14 cellular contexts compared by ENCODE assay signal in genomic region chr1:229759037-229759435, GRCh38.
DNase-seq lines count a peak whose midpoint lies in the region; ATAC-seq and TF ChIP-seq lines count a peak whose summit lies in the region.
"Had no signal": no experiment of that assay in that cellular context is flagged by ENCODE, and none has a peak within 500 bp of the region (broad histone marks: within the 10 kb centered on the region; RNA-seq: fewer than 3 reads in every experiment).

No MANE protein-coding gene starts in this region.

- no peak overlapping the region for H2AFZ ChIP-seq in PC-3 (ENCODE audit: low read length)
- no peak overlapping the region for H2AFZ ChIP-seq in fibroblast of lung (ENCODE audit: low read length)
- no peak overlapping the region for H2AFZ ChIP-seq in smooth muscle cell (ENCODE audit: low read depth)

- BruUV-seq in PC-3 (replicated peaks; lab: Mats Ljungman, UMichigan), result no TSS peak

- H3F3A ChIP-seq in PC-3 (ENCODE audit: low read length, unreplicated experiment) (no peaks in the 10 kb centered on the region), smooth muscle cell (ENCODE audit: low read depth) (peaks cover 6% of the 10 kb centered on the region)

- intact Hi-C loops in PC-3 (cut with micrococcal nuclease), result no loop called here

- no peak overlapping the region for H3K27ac ChIP-seq in PC-3 (ENCODE audit: low read length)
- no peak overlapping the region for H3K27ac ChIP-seq in fibroblast of lung (ENCODE audit: insufficient read depth, low read length)
- H3K27ac ChIP-seq in smooth muscle cell (ENCODE audit: low read depth), result peak overlapping the region; percentile 68
- H3K27ac ChIP-seq: sigmoid colon had no signal

- TF ChIP-seq CTCF in PC-3 (conservative IDR thresholded peaks at IDR 0.05; ENCODE audit: low read depth, low read length) (no peak), fibroblast of lung (conservative IDR thresholded peaks at IDR 0.05 in 1 of 2, IDR thresholded peaks at IDR 0.05 in 1 of 2; ENCODE audit: low read depth in 1 of 2, low read length in 2 of 2) (no peak), smooth muscle cell (IDR thresholded peaks at IDR 0.05; ENCODE audit: borderline replicate concordance, insufficient read depth, poor library complexity, severe bottlenecking) (no peak)

- H3K9me2 ChIP-seq in PC-3 (replicated peaks; ENCODE audit: low read length), result no peaks in the 10 kb centered on the region

- H3K4me2 ChIP-seq in PC-3 (ENCODE audit: low read length), result no peak overlapping the region
- H3K4me2 ChIP-seq in fibroblast of lung (ENCODE audit: extremely low read depth, insufficient read depth, low read length), result no peak overlapping the region
- H3K4me2 ChIP-seq in smooth muscle cell, result no peak overlapping the region

- CTCF ChIA-PET in PC-3 (lab: Charles Lee), result no interaction called here

- H3K36me3 ChIP-seq in PC-3 (ENCODE audit: low read depth, low read length) (no peaks in the 10 kb centered on the region), fibroblast of lung (ENCODE audit: control insufficient read depth, insufficient read depth, low read length) (no peaks in the 10 kb centered on the region), smooth muscle cell (ENCODE audit: low read depth) (no peaks in the 10 kb centered on the region)
- H3K36me3 ChIP-seq: sigmoid colon had no signal

- peaks cover 20% of the 10 kb centered on the region for H3K27me3 ChIP-seq in PC-3 (ENCODE audit: low read length)
- no peaks in the 10 kb centered on the region for H3K27me3 ChIP-seq in fibroblast of lung (ENCODE audit: control insufficient read depth, insufficient read depth, low read length)
- no peaks in the 10 kb centered on the region for H3K27me3 ChIP-seq in smooth muscle cell (ENCODE audit: low read depth)
- H3K27me3 ChIP-seq: sigmoid colon had no signal

- H3K9me3 ChIP-seq in PC-3 (ENCODE audit: low read length) (no peaks in the 10 kb centered on the region), fibroblast of lung (ENCODE audit: control insufficient read depth, insufficient read depth, low read depth, low read length) (no peaks in the 10 kb centered on the region), smooth muscle cell (replicated peaks; ENCODE audit: low read depth) (no peaks in the 10 kb centered on the region)

- DNase-seq in GM03348 (ENCODE audit: low spot score) (peak; percentile 65), PC-3 (peak; percentile 44), fibroblast of lung (ENCODE audit: low read depth in 2 of 2) (peak; percentile 14 to 85), smooth muscle cell (lab: John Stamatoyannopoulos, UW; ENCODE audit: unreplicated experiment) (no peak), amniotic stem cell (lab: John Stamatoyannopoulos, UW) (no peak), NCI-H2107 treated with DMSO at 0.1 percent for 48 hours (lab: John Stamatoyannopoulos, UW; ENCODE audit: unreplicated experiment) (no peak)
- DNase-seq: activated CD4-positive, alpha-beta T cell treated with anti-CD3 and anti-CD28 coated beads, Interleukin-2, amount 50 U/mL, for 1 hour; activated naive CD4-positive, alpha-beta T cell treated with Interleukin-2 at 50 U/mL for 16 hours; left ventricle myocardium superior; MV-4-11; NCI-H2029 treated with DMSO at 0.1 percent for 48 hours; sigmoid colon; stimulated activated CD4-positive, alpha-beta T cell treated with anti-CD3 and anti-CD28 coated beads, Interleukin-2, amount 100 ng/mL, for 48 hours had no signal

- WGBS in smooth muscle cell (ENCODE audit: low lambda C conversion rate), result 81% methylated on average over 5 of the region's 5 CpGs

- ATAC-seq in PC-3, result no peak
- no peak for ATAC-seq in HG02884 (IDR thresholded peaks at IDR 0.05; ENCODE audit: unreplicated experiment)
- ATAC-seq: left ventricle myocardium superior had no signal

- H3K9ac ChIP-seq in PC-3 (ENCODE audit: low read length), result no peak overlapping the region
- H3K9ac ChIP-seq in fibroblast of lung (ENCODE audit: insufficient read depth, low read length), result no peak overlapping the region
- no peak overlapping the region for H3K9ac ChIP-seq in smooth muscle cell (ENCODE audit: low read depth)

- POLR2A ChIA-PET in PC-3 (lab: Charles Lee; ENCODE audit: unreplicated experiment), result no interaction called here

- H4K20me1 ChIP-seq in PC-3 (ENCODE audit: low read length) (no peaks in the 10 kb centered on the region), fibroblast of lung (ENCODE audit: control insufficient read depth, extremely low read depth, insufficient read depth, low read length) (no peaks in the 10 kb centered on the region), smooth muscle cell (ENCODE audit: low read depth) (no peaks in the 10 kb centered on the region)

- no peak overlapping the region for H3K4me3 ChIP-seq in PC-3 (ENCODE audit: low read length)
- H3K4me3 ChIP-seq in fibroblast of lung (replicated peaks in 1 of 4; ENCODE audit: control extremely low read depth in 1 of 4, insufficient read depth in 1 of 4, low read depth in 3 of 4, low read length in 4 of 4), result no peak overlapping the region
- no peak overlapping the region for H3K4me3 ChIP-seq in smooth muscle cell
- H3K4me3 ChIP-seq: sigmoid colon had no signal

- H3K4me1 ChIP-seq in PC-3 (ENCODE audit: insufficient read depth, low read length) (peaks cover 6% of the 10 kb centered on the region), fibroblast of lung (ENCODE audit: control insufficient read depth, extremely low read depth, insufficient read depth, low read length) (no peaks in the 10 kb centered on the region), smooth muscle cell (ENCODE audit: low read depth) (no peaks in the 10 kb centered on the region)
- H3K4me1 ChIP-seq: sigmoid colon had no signal

- H3K79me2 ChIP-seq in PC-3 (ENCODE audit: low read length), result no peaks in the 10 kb centered on the region
- no peaks in the 10 kb centered on the region for H3K79me2 ChIP-seq in fibroblast of lung (ENCODE audit: control insufficient read depth, insufficient read depth, low read length)
- H3K79me2 ChIP-seq in smooth muscle cell (ENCODE audit: low read depth), result no peaks in the 10 kb centered on the region

Comparison
In these comparisons a context has a peak if more than half of its experiments do, and no peak if none do; other contexts are left out.
1. DNase-seq: peak in GM03348 (single experiment), PC-3 (single experiment) and fibroblast of lung (2 of 2); none in smooth muscle cell (single experiment), amniotic stem cell (single experiment) and NCI-H2107 treated with DMSO at 0.1 percent for 48 hours (single experiment).